Comparison of ENCODE assay signal across 17 cellular contexts in genomic region chr2:240200230-240201051, GRCh38. TPM values are rescaled to one million over a fixed set of nuclear protein-coding genes. Genes with fewer than 3 reads are reported as not detected.
DNase-seq lines count a peak whose midpoint lies in the region; ATAC-seq and TF ChIP-seq lines count a peak whose summit lies in the region.
"Had no signal": no experiment of that assay in that cellular context is flagged by ENCODE, and none has a peak within 500 bp of the region (broad histone marks: within the 10 kb centered on the region; RNA-seq: fewer than 3 reads in every experiment).

No MANE protein-coding gene starts in this region.

- H3K4me3 ChIP-seq in osteoblast (ENCODE audit: insufficient read depth, low read length), result no peak overlapping the region

- intact Hi-C loops in left ventricle myocardium superior (cut with micrococcal nuclease), result no loop called here
- intact Hi-C loops in CD14-positive monocyte (cut with micrococcal nuclease), result no loop called here
- intact Hi-C loops in sciatic nerve (cut with DNase I), result no loop called here

- H4K8ac ChIP-seq in H9 (replicated peaks; ENCODE audit: insufficient read length, low read depth, low read length), result no peak overlapping the region

- ATAC-seq in left ventricle myocardium superior (peak; percentile 36), HG03342 (IDR thresholded peaks at IDR 0.05; ENCODE audit: unreplicated experiment) (no peak), sciatic nerve (no peak)
- ATAC-seq: activated T-cell treated with anti-CD3 and anti-CD28 coated beads, Interleukin-2, amount 50 U/mL, for 4 hours had no signal

- no peak overlapping the region for H3K18ac ChIP-seq in H9 (ENCODE audit: insufficient read length, low read depth, low read length)

- H2BK120ac ChIP-seq in H9 (ENCODE audit: low read depth, low read length, poor library complexity, severe bottlenecking), result no peak overlapping the region

- H2BK15ac ChIP-seq in H9 (ENCODE audit: low read depth, low read length), result no peak overlapping the region

- H3K4me1 Mint-ChIP-seq in H9 (peaks cover 17 to 21% of the 10 kb centered on the region in 2 experiments), CD14-positive monocyte (no peaks in the 10 kb centered on the region)
- H3K4me1 Mint-ChIP-seq: central memory CD8-positive, alpha-beta T cell had no signal

- H3K9me3 ChIP-seq in H9 (ENCODE audit: control insufficient read depth, low read depth, low read length) (no peaks in the 10 kb centered on the region), osteoblast (ENCODE audit: low read depth, low read length) (no peaks in the 10 kb centered on the region)

- H2BK5ac ChIP-seq in H9 (ENCODE audit: insufficient read length, low read length), result no peak overlapping the region

- H2BK20ac ChIP-seq in H9 (ENCODE audit: low read depth, low read length, poor library complexity, severe bottlenecking), result no peak overlapping the region

- H3K79me1 ChIP-seq in H9 (ENCODE audit: insufficient read depth, low read depth, low read length, poor library complexity, severe bottlenecking), result no peaks in the 10 kb centered on the region

- H3K36me3 ChIP-seq in osteoblast (ENCODE audit: insufficient read depth, low read length), result no peaks in the 10 kb centered on the region

- no peaks in the 10 kb centered on the region for H3K36me3 Mint-ChIP-seq in H9 (ENCODE audit: insufficient read depth in 1 of 3, low read depth in 3 of 3)
- H3K36me3 Mint-ChIP-seq in CD14-positive monocyte, result no peaks in the 10 kb centered on the region

- no CpG with 5 or more reads among the region's 24 CpGs for WGBS in H9 (ENCODE audit: extremely low coverage, insufficient read length, low lambda C conversion rate)

- H3K14ac ChIP-seq in H9 (ENCODE audit: insufficient read depth, low read length), result no peak overlapping the region

- no peaks in the 10 kb centered on the region for H3K23me2 ChIP-seq in H9 (ENCODE audit: insufficient read length, low read depth, low read length, poor library complexity, severe bottlenecking)

- H3K27me3 Mint-ChIP-seq in H9 (ENCODE audit: low read depth) (peaks cover 23% of the 10 kb centered on the region), CD14-positive monocyte (ENCODE audit: low read depth in 3 of 3) (peaks cover 5 to 19% (median 12%) of the 10 kb centered on the region in 3 donors)

- H3K27ac Mint-ChIP-seq in H9, result no peak overlapping the region; a peak in 1 of 7 replicates
- no peak overlapping the region for H3K27ac Mint-ChIP-seq in CD14-positive monocyte
- H3K27ac Mint-ChIP-seq: progenitor cell of endocrine pancreas; T-helper 2 cell treated with Interferon-gamma antibody and Interleukin-4, amounts not matched to agents 5 μg/mL and 100 μg/mL, for 36 hours had no signal

- TF ChIP-seq CTCF in H9 (conservative IDR thresholded peaks at IDR 0.05) (no peak), osteoblast (IDR thresholded peaks at IDR 0.05; ENCODE audit: extremely low read depth, low read depth, low read length) (no peak), CD14-positive monocyte (IDR thresholded peaks at IDR 0.05) (no peak)

- H4K91ac ChIP-seq in H9 (ENCODE audit: insufficient read length, low read depth, low read length), result no peak overlapping the region

- no peak overlapping the region for H3K9ac ChIP-seq in H9 (ENCODE audit: extremely low read depth, insufficient read length, low read length)

- no peak overlapping the region for H2AK5ac ChIP-seq in H9 (ENCODE audit: insufficient read length, low read length)

- H3K4me3 Mint-ChIP-seq in H9, result no peak overlapping the region
- no peak overlapping the region for H3K4me3 Mint-ChIP-seq in CD14-positive monocyte
- H3K4me3 Mint-ChIP-seq: activated T-cell treated with anti-CD3 and anti-CD28 coated beads, Interleukin-2, amount 50 U/mL, for 4 hours; central memory CD8-positive, alpha-beta T cell; T-helper 2 cell treated with Interferon-gamma antibody and Interleukin-4, amounts not matched to agents 5 μg/mL and 100 μg/mL, for 36 hours had no signal

- no peak overlapping the region for H2BK12ac ChIP-seq in H9 (ENCODE audit: insufficient read length, low read depth, low read length)

- H3K79me2 ChIP-seq in H9 (ENCODE audit: insufficient read depth, low read length), result no peaks in the 10 kb centered on the region
- no peaks in the 10 kb centered on the region for H3K79me2 ChIP-seq in osteoblast (ENCODE audit: insufficient read depth, low read length)

- peaks cover 0 to 4% of the 10 kb centered on the region in 2 experiments; a peak in 1 of 5 replicates for H3K9me3 Mint-ChIP-seq in H9
- peaks cover 0 to 2% (median 0%) of the 10 kb centered on the region in 7 donors for H3K9me3 Mint-ChIP-seq in CD14-positive monocyte
- H3K9me3 Mint-ChIP-seq: activated T-cell treated with anti-CD3 and anti-CD28 coated beads, Interleukin-2, amount 50 U/mL, for 4 hours; central memory CD8-positive, alpha-beta T cell; T-helper 2 cell treated with Interferon-gamma antibody and Interleukin-4, amounts not matched to agents 5 μg/mL and 100 μg/mL, for 36 hours had no signal

- H3K56ac ChIP-seq in H9 (ENCODE audit: insufficient read length, low read depth, low read length), result no peak overlapping the region

- H3K4me1 ChIP-seq in H9 (ENCODE audit: insufficient read depth, low read length), result peaks cover 4% of the 10 kb centered on the region; the same call in 1 of the 2 replicates
- peaks cover 7% of the 10 kb centered on the region for H3K4me1 ChIP-seq in osteoblast (ENCODE audit: insufficient read depth, low read length)

- no peak overlapping the region for H4K5ac ChIP-seq in H9 (ENCODE audit: insufficient read length, low read depth, low read length)

- H3K27me3 ChIP-seq in H9 (ENCODE audit: insufficient read depth, low read length) (no peaks in the 10 kb centered on the region), osteoblast (ENCODE audit: insufficient read depth, low read length) (peaks cover 46% of the 10 kb centered on the region)

- H3K4me2 ChIP-seq in H9 (ENCODE audit: insufficient read depth, insufficient read length, low read length) (no peak overlapping the region), osteoblast (ENCODE audit: insufficient read depth, low read length) (no peak overlapping the region)

- DNase-seq in H9, result peak; percentile 26
- peak; percentile 30 for DNase-seq in RPMI7951 (ENCODE audit: low read depth)
- no peak for DNase-seq in left ventricle myocardium superior
- peak; percentile 53 for DNase-seq in osteoblast (ENCODE audit: insufficient read length, low spot score, missing footprints)
- no peak for DNase-seq in KG1 (lab: John Stamatoyannopoulos, UW)
- DNase-seq in CD14-positive monocyte (ENCODE audit: low spot score), result no peak
- DNase-seq in sciatic nerve (ENCODE audit: low spot score), result no peak
- DNase-seq: activated CD4-positive, alpha-beta T cell treated with anti-CD3 and anti-CD28 coated beads, Interleukin-2, amount 50 U/mL, for 1 hour; activated T-cell treated with anti-CD3 and anti-CD28 coated beads, Interleukin-2, amount 50 U/mL, for 4 hours; AML-193; NCI-H1092; NCI-H2171; SHP77 treated with DMSO at 0.1 percent for 48 hours had no signal

- H3K27ac ChIP-seq in H9 (ENCODE audit: insufficient read length, low read depth, low read length), result no peak overlapping the region
- no peak overlapping the region for H3K27ac ChIP-seq in osteoblast (ENCODE audit: low read depth, low read length)

- H3T11ph ChIP-seq in H9 (ENCODE audit: low read length), result no peak overlapping the region

- H4K20me1 ChIP-seq in H9 (ENCODE audit: control insufficient read depth, insufficient read depth, insufficient read length) (no peaks in the 10 kb centered on the region), osteoblast (ENCODE audit: insufficient read depth, low read length) (no peaks in the 10 kb centered on the region)

- H2AFZ ChIP-seq in H9 (ENCODE audit: low read length), result no peak overlapping the region
- no peak overlapping the region for H2AFZ ChIP-seq in osteoblast (ENCODE audit: low read length)

- no peak overlapping the region for H3K4ac ChIP-seq in H9 (ENCODE audit: low read depth, low read length)

- no peak overlapping the region for H3K23ac ChIP-seq in H9 (ENCODE audit: insufficient read length, low read depth, low read length)

RNA-seq across cellular contexts. Expression of gene OTOS, which starts 60.0 kb away (rescaled TPM):
- total RNA-seq in H9 (2021) (not detected in 2 replicates), left ventricle myocardium superior (not detected), osteoblast (not detected in 2 replicates), sciatic nerve (not detected)
- 1.7 TPM in 1 of 2 replicates, not detected in the other for total RNA-seq in RPMI7951 (2014; rRNA removed; shearing (Covaris generic))
- not detected for polyA plus RNA-seq in CD14-positive monocyte
- total RNA-seq: activated T-cell treated with anti-CD3 and anti-CD28 coated beads, Interleukin-2, amount 50 U/mL, for 4 hours; progenitor cell of endocrine pancreas had no signal

Comparison
In these comparisons a context has a peak if more than half of its experiments do, and no peak if none do; other contexts are left out.
1. DNase-seq: peak in H9 (single experiment), RPMI7951 (single experiment) and osteoblast (single experiment); none in left ventricle myocardium superior (single experiment), KG1 (single experiment), CD14-positive monocyte (single experiment) and sciatic nerve (single experiment).